ENCODE assay signal across 1 cellular context in genomic region chr7:22653981-22654380, GRCh38.
TF ChIP-seq lines count a peak whose summit lies in the region.

No MANE protein-coding gene starts in this region.

TF ChIP-seq in SK-N-SH, 30 proteins besides CTCF, POLR2A, EP300 and RAD21 (continued from another document):
- no peak for TF ChIP-seq USF1 (IDR thresholded peaks at IDR 0.05; ENCODE audit: borderline replicate concordance, low read depth)
- no peak for TF ChIP-seq FOXM1 (IDR thresholded peaks at IDR 0.05; ENCODE audit: low read depth)
